ENCODE assay signal across 8 cellular contexts in the genomic region with DNA sequence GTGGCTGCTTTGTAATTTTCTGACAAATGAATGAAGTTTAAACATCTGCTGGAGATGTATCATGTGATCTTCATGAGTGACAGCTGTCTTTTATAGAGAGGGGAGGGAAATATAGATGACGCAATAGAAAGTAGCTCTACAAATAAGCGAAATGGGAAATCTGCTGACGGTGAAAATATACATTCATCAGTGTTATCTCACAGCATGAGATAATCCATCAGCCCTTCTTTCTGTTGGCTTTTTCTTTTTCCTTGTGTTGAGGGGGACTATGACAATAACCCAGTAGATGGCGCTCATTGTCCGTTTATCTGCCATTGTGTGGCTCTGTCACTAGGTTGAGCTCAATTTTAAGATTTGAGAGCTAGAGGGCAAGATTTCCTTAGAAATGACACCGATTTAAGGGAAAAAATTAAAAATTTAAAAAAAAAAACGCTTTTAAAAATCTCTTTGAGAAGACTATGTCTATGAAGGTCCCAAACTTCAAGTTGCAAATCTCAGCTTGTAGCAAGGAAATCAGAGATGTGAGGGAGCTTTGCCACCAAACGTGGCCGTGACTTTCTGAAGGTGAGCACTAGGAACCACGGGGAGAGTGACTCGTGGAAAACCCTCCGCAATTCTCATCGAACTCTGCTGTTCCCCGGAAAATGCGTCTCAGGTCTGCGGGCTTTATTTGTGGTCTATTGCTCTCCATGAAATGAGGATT.
DNase-seq lines count a peak whose midpoint lies in the region; ATAC-seq and TF ChIP-seq lines count a peak whose summit lies in the region.

No MANE protein-coding gene starts in this region.

- no peaks in the 10 kb centered on the region for H3K36me3 Mint-ChIP-seq in CD4-positive, CD25-positive, alpha-beta regulatory T cell
- no peaks in the 10 kb centered on the region for H3K36me3 Mint-ChIP-seq in activated CD8-positive, alpha-beta T cell treated with anti-CD3 and anti-CD28 coated beads for 36 hours (ENCODE audit: low read depth)
- no peaks in the 10 kb centered on the region for H3K36me3 Mint-ChIP-seq in nephron (ENCODE audit: low read depth)
- H3K36me3 Mint-ChIP-seq in type B pancreatic cell, result no peaks in the 10 kb centered on the region

- intact Hi-C loops in activated CD8-positive, alpha-beta T cell treated with anti-CD3 and anti-CD28 coated beads for 36 hours (cut with micrococcal nuclease), result loop anchor here (1.0 to 5.0 kb wide), 2 partner anchors 162 to 1777 kb away; no protein-coding TSS in a partner anchor
- intact Hi-C loops in esophagus muscularis mucosa (cut with DNase I), result loop anchor here (1.0 kb wide), 1 partner anchor 163 kb away; no protein-coding TSS in a partner anchor

- H3K4me1 Mint-ChIP-seq in CD4-positive, CD25-positive, alpha-beta regulatory T cell, result peaks cover 4 to 10% (median 6%) of the 10 kb centered on the region in 4 donors
- peaks cover 20% of the 10 kb centered on the region for H3K4me1 Mint-ChIP-seq in activated CD8-positive, alpha-beta T cell treated with anti-CD3 and anti-CD28 coated beads for 36 hours (ENCODE audit: low read depth)
- H3K4me1 Mint-ChIP-seq in nephron (peaks cover 4% of the 10 kb centered on the region), type B pancreatic cell (ENCODE audit: unreplicated experiment) (peaks cover 10% of the 10 kb centered on the region)

- POLR2A ChIA-PET in activated CD8-positive, alpha-beta T cell treated with anti-CD3 and anti-CD28 coated beads for 36 hours (lab: Charles Lee), result no interaction called here

- H3K27ac ChIP-seq in CD4-positive, CD25-positive, alpha-beta regulatory T cell (ENCODE audit: insufficient read depth, low read length, poor library complexity, severe bottlenecking), result no peak overlapping the region
- H3K27ac ChIP-seq in esophagus muscularis mucosa (replicated peaks in 1 of 4), result no peak overlapping the region

- TF ChIP-seq EP300 in esophagus muscularis mucosa (IDR thresholded peaks at IDR 0.05), result no peak

- no peak overlapping the region for H3K4me3 ChIP-seq in CD4-positive, CD25-positive, alpha-beta regulatory T cell (ENCODE audit: low read depth, low read length)
- H3K4me3 ChIP-seq in esophagus muscularis mucosa, result no peak overlapping the region

- WGBS in esophagus muscularis mucosa, result 45% methylated on average over 16 of the region's 16 CpGs

- H3K27me3 ChIP-seq in CD4-positive, CD25-positive, alpha-beta regulatory T cell (ENCODE audit: control insufficient read depth, insufficient read depth, low read length), result no peaks in the 10 kb centered on the region
- peaks cover 0 to 18% (median 0%) of the 10 kb centered on the region in 4 donors for H3K27me3 ChIP-seq in esophagus muscularis mucosa

- peak; percentile 37 to 77 (median 69) for DNase-seq in CD4-positive, CD25-positive, alpha-beta regulatory T cell
- DNase-seq in NCI-H526 treated with DMSO at 0.1 percent for 48 hours (lab: John Stamatoyannopoulos, UW) (peak; percentile 23), esophagus muscularis mucosa (ENCODE audit: extremely low spot score) (no peak), type B pancreatic cell (ENCODE audit: extremely low spot score, unreplicated experiment) (no peak)
- peak; percentile 81 for DNase-seq in activated CD8-positive, alpha-beta T cell treated with anti-CD3 and anti-CD28 coated beads for 36 hours

- no peaks in the 10 kb centered on the region for H3K4me1 ChIP-seq in CD4-positive, CD25-positive, alpha-beta regulatory T cell (ENCODE audit: control insufficient read depth, insufficient read depth, low read length, poor library complexity, severe bottlenecking)
- peaks cover 0 to 7% (median 3%) of the 10 kb centered on the region in 4 donors for H3K4me1 ChIP-seq in esophagus muscularis mucosa

- no peak for TF ChIP-seq POLR2A in esophagus muscularis mucosa (IDR thresholded peaks at IDR 0.05; ENCODE audit: low read depth)

- CTCF ChIA-PET in activated CD8-positive, alpha-beta T cell treated with anti-CD3 and anti-CD28 coated beads for 36 hours (lab: Charles Lee), result interaction anchor here (0.6 to 4.1 kb wide), 66 partner anchors 9 to 1807 kb away, joined by 3 to 124 read pairs (median 4); a partner anchor contains a TSS

- H3K9me3 ChIP-seq in CD4-positive, CD25-positive, alpha-beta regulatory T cell (ENCODE audit: control insufficient read depth in 2 of 2, low read length in 2 of 2), result no peaks in the 10 kb centered on the region
- H3K9me3 ChIP-seq in esophagus muscularis mucosa, result no peaks in the 10 kb centered on the region

- TF ChIP-seq CTCF in activated CD8-positive, alpha-beta T cell treated with anti-CD3 and anti-CD28 coated beads for 36 hours (IDR thresholded peaks at IDR 0.05), result peak; percentile 82
- peak; percentile 80 to 90 (median 90) for TF ChIP-seq CTCF in esophagus muscularis mucosa (IDR thresholded peaks at IDR 0.05)
- TF ChIP-seq CTCF in nephron (IDR thresholded peaks at IDR 0.05; ENCODE audit: unreplicated experiment in 3 of 3), result peak; percentile 83 to 94 (median 88)
- TF ChIP-seq CTCF in type B pancreatic cell (conservative IDR thresholded peaks at IDR 0.05), result peak; percentile 94

- no peaks in the 10 kb centered on the region for H3K36me3 ChIP-seq in CD4-positive, CD25-positive, alpha-beta regulatory T cell (ENCODE audit: control insufficient read depth, insufficient read depth, low read length)
- no peaks in the 10 kb centered on the region for H3K36me3 ChIP-seq in esophagus muscularis mucosa

- no peak overlapping the region for H3K4me3 Mint-ChIP-seq in CD4-positive, CD25-positive, alpha-beta regulatory T cell
- no peak overlapping the region for H3K4me3 Mint-ChIP-seq in activated CD8-positive, alpha-beta T cell treated with anti-CD3 and anti-CD28 coated beads for 36 hours
- H3K4me3 Mint-ChIP-seq in nephron, result no peak overlapping the region
- no peak overlapping the region for H3K4me3 Mint-ChIP-seq in type B pancreatic cell

- ATAC-seq in CD4-positive, CD25-positive, alpha-beta regulatory T cell (ENCODE audit: low read depth in 2 of 2), result peak; percentile 74 to 80
- ATAC-seq in GM18867 (IDR thresholded peaks at IDR 0.05; ENCODE audit: unreplicated experiment) (peak; percentile 63), HG03139 (IDR thresholded peaks at IDR 0.05; ENCODE audit: unreplicated experiment) (peak; percentile 56)
- ATAC-seq in activated CD8-positive, alpha-beta T cell treated with anti-CD3 and anti-CD28 coated beads for 36 hours, result peak; percentile 95

- no peak overlapping the region for H3K27ac Mint-ChIP-seq in CD4-positive, CD25-positive, alpha-beta regulatory T cell
- no peak overlapping the region for H3K27ac Mint-ChIP-seq in activated CD8-positive, alpha-beta T cell treated with anti-CD3 and anti-CD28 coated beads for 36 hours
- H3K27ac Mint-ChIP-seq in nephron (no peak overlapping the region), type B pancreatic cell (no peak overlapping the region)

- peaks cover 5% of the 10 kb centered on the region for H3K27me3 Mint-ChIP-seq in CD4-positive, CD25-positive, alpha-beta regulatory T cell
- H3K27me3 Mint-ChIP-seq in activated CD8-positive, alpha-beta T cell treated with anti-CD3 and anti-CD28 coated beads for 36 hours, result peaks cover 1% of the 10 kb centered on the region
- H3K27me3 Mint-ChIP-seq in nephron (ENCODE audit: low read depth), result peaks cover 56% of the 10 kb centered on the region
- H3K27me3 Mint-ChIP-seq in type B pancreatic cell, result peaks cover 45% of the 10 kb centered on the region

- no peaks in the 10 kb centered on the region for H3K9me3 Mint-ChIP-seq in CD4-positive, CD25-positive, alpha-beta regulatory T cell
- peaks cover 3% of the 10 kb centered on the region for H3K9me3 Mint-ChIP-seq in activated CD8-positive, alpha-beta T cell treated with anti-CD3 and anti-CD28 coated beads for 36 hours
- H3K9me3 Mint-ChIP-seq in nephron (no peaks in the 10 kb centered on the region), type B pancreatic cell (no peaks in the 10 kb centered on the region)

Comparison
In these comparisons a context has a peak if more than half of its experiments do, and no peak if none do; other contexts are left out.
1. DNase-seq: peak in CD4-positive, CD25-positive, alpha-beta regulatory T cell (3 of 3), NCI-H526 treated with DMSO at 0.1 percent for 48 hours (single experiment) and activated CD8-positive, alpha-beta T cell treated with anti-CD3 and anti-CD28 coated beads for 36 hours (single experiment); none in esophagus muscularis mucosa (single experiment) and type B pancreatic cell (single experiment).
2. Peak in every context shown above with its lines, with median percentiles within 50 percentile points of each other: ATAC-seq and CTCF ChIP-seq.